Comparison of ENCODE assay signal across 18 cellular contexts in the genomic region with DNA sequence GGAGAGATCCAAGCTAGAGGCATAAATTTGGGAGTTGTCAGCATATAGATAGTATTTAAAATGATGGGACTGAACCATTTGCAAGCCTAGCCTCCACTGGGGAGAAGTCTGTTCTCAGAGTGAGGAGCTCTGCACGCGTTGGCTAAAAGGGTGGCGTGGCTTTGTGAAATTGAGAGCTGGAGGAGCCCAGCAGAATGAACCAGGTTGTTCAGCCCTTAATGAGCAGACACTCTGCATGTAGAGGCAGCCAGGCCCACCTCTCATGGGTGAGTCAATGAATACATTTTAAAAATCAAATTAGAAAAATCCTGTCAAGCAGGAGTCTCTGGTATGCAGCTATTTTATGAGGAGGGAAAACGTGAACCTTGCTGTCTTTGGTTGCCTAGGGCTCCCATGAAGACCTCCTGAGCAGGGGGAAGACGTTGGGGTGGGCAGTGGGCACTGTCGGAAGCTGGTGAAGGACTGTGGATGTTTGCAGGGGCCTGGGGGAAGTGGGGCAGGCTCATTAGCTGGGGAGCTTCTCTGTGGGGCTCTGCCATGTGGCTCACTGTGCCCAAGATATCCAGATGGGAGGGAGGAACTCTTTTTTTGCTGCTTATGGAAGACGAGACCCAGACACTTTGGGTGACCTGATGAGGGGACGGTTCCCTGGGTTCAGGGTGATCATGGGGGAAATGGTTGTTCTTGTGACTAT. TPM values are rescaled to one million over a fixed set of nuclear protein-coding genes. Genes with fewer than 3 reads are reported as not detected.
DNase-seq lines count a peak whose midpoint lies in the region; ATAC-seq and TF ChIP-seq lines count a peak whose summit lies in the region.
"Had no signal": no experiment of that assay in that cellular context is flagged by ENCODE, and none has a peak within 500 bp of the region (broad histone marks: within the 10 kb centered on the region; RNA-seq: fewer than 3 reads in every experiment).

No MANE protein-coding gene starts in this region.

- no peak overlapping the region for H3K9ac ChIP-seq in neural progenitor cell
- no peak overlapping the region for H3K9ac ChIP-seq in SK-N-SH

- TF ChIP-seq RAD21 in SK-N-SH (IDR thresholded peaks at IDR 0.05; ENCODE audit: low read length), result no peak

- no peak for ATAC-seq in activated CD4-positive, alpha-beta T cell treated with anti-CD3 and anti-CD28 coated beads for 36 hours
- ATAC-seq in right lobe of liver, result no peak
- ATAC-seq: body of pancreas had no signal

- peaks cover 11% of the 10 kb centered on the region for H3K36me3 Mint-ChIP-seq in activated CD4-positive, alpha-beta T cell treated with anti-CD3 and anti-CD28 coated beads for 36 hours (ENCODE audit: low read depth)
- peaks cover 6% of the 10 kb centered on the region for H3K36me3 Mint-ChIP-seq in neural progenitor cell

- 87 to 90% methylated on average over 8 of the region's 8 CpGs for WGBS in tibial nerve, 2 donors
- 83% methylated on average over 8 of the region's 8 CpGs for WGBS in SK-N-SH (ENCODE audit: low lambda C conversion rate)
- 83% methylated on average over 7 of the region's 8 CpGs for WGBS in right lobe of liver (ENCODE audit: insufficient coverage, low coverage, low lambda C conversion rate, missing lambda C conversion rate)

- H3K9me2 ChIP-seq in SK-N-SH, result no peaks in the 10 kb centered on the region

- H3K27ac ChIP-seq in neural progenitor cell (no peak overlapping the region), tibial nerve (peak overlapping the region; percentile 50 to 84 (median 68)), SK-N-SH (ENCODE audit: low read depth in 2 of 2, low read length in 1 of 2) (no peak overlapping the region), right lobe of liver (no peak overlapping the region)
- H3K27ac ChIP-seq: body of pancreas, C4-2B, neutrophil had no signal

- H3K27me3 ChIP-seq in neural progenitor cell (no peaks in the 10 kb centered on the region), tibial nerve (no peaks in the 10 kb centered on the region), SK-N-SH (ENCODE audit: insufficient read depth) (no peaks in the 10 kb centered on the region), right lobe of liver (no peaks in the 10 kb centered on the region)
- H3K27me3 ChIP-seq: body of pancreas, neutrophil, stomach had no signal

- H3K4me2 ChIP-seq in neural progenitor cell (no peak overlapping the region), SK-N-SH (no peak overlapping the region)
- H3K4me2 ChIP-seq: GM23338 had no signal

- DNase-seq in activated CD4-positive, alpha-beta T cell treated with anti-CD3 and anti-CD28 coated beads for 36 hours, result no peak
- DNase-seq in activated CD4-positive, alpha-beta T cell treated with anti-CD3 and anti-CD28 coated beads for 1 hour, result no peak
- DNase-seq in astrocyte of the hippocampus (ENCODE audit: low read depth, low spot score) (peak; percentile 39), neural progenitor cell (ENCODE audit: low spot score) (no peak), tibial nerve (ENCODE audit: low spot score in 2 of 2) (no peak), SKM-1 treated with dmso at 0.1 percent for 144 hours (lab: John Stamatoyannopoulos, UW; ENCODE audit: unreplicated experiment) (no peak), SK-N-SH (no peak), right lobe of liver (no peak)
- DNase-seq: activated CD4-positive, CD25-positive, alpha-beta regulatory T cell treated with anti-CD3 and anti-CD28 coated beads, Interleukin-2, amount 50 U/mL, for 72 hours; activated naive CD4-positive, alpha-beta T cell; body of pancreas; dermis blood vessel endothelial cell; NCI-H1436; NCI-H774; stomach had no signal

- peaks cover 6% of the 10 kb centered on the region for H4K20me1 ChIP-seq in neural progenitor cell (ENCODE audit: low read depth)
- H4K20me1 ChIP-seq in SK-N-SH (ENCODE audit: insufficient read depth), result no peaks in the 10 kb centered on the region

- H3F3A ChIP-seq in neural progenitor cell (ENCODE audit: low read depth) (peaks cover 8% of the 10 kb centered on the region), SK-N-SH (replicated peaks; ENCODE audit: insufficient read depth) (no peaks in the 10 kb centered on the region)

- no peak overlapping the region for H2AFZ ChIP-seq in neural progenitor cell (replicated peaks)
- H2AFZ ChIP-seq in SK-N-SH (ENCODE audit: low read depth), result no peak overlapping the region
- H2AFZ ChIP-seq: GM23338 had no signal

- CTCF ChIA-PET in activated CD4-positive, alpha-beta T cell treated with anti-CD3 and anti-CD28 coated beads for 36 hours (lab: Charles Lee), result interaction anchor here (0.5 to 14.7 kb wide), 10 partner anchors 10 to 253 kb away, joined by 3 to 172 read pairs (median 4); a partner anchor contains a TSS
- CTCF ChIA-PET in SK-N-SH (lab: Yijun Ruan, JAX), result interaction anchor here (1.3 to 6.8 kb wide), 6 partner anchors 9 to 185 kb away, joined by 3 to 75 read pairs (median 9); a partner anchor contains a TSS

- no peak overlapping the region for H3K4me3 ChIP-seq in neural progenitor cell
- no peak overlapping the region for H3K4me3 ChIP-seq in tibial nerve
- H3K4me3 ChIP-seq in SK-N-SH (ENCODE audit: low read depth in 2 of 2, low read length in 1 of 2), result no peak overlapping the region
- H3K4me3 ChIP-seq in right lobe of liver, result no peak overlapping the region
- H3K4me3 ChIP-seq: body of pancreas, GM23338, stomach had no signal

- POLR2A ChIA-PET in activated CD4-positive, alpha-beta T cell treated with anti-CD3 and anti-CD28 coated beads for 36 hours (lab: Charles Lee), result interaction anchor here (0.6 to 1.5 kb wide), 3 partner anchors 9 to 52 kb away, joined by 3 to 9 read pairs (median 4); no protein-coding TSS in a partner anchor
- POLR2A ChIA-PET in SK-N-SH (lab: Yijun Ruan, JAX), result no interaction called here

- TF ChIP-seq POLR2A in tibial nerve (IDR thresholded peaks at IDR 0.05) (no peak), right lobe of liver (IDR thresholded peaks at IDR 0.05) (no peak)

- no peaks in the 10 kb centered on the region for H3K9me3 ChIP-seq in neural progenitor cell (ENCODE audit: low read depth)
- H3K9me3 ChIP-seq in tibial nerve, result no peaks in the 10 kb centered on the region
- no peaks in the 10 kb centered on the region for H3K9me3 ChIP-seq in SK-N-SH
- H3K9me3 ChIP-seq in right lobe of liver, result no peaks in the 10 kb centered on the region
- H3K9me3 ChIP-seq: body of pancreas, neutrophil, stomach had no signal

- peaks cover 9% of the 10 kb centered on the region for H3K4me1 ChIP-seq in neural progenitor cell
- peaks cover 0 to 41% (median 30%) of the 10 kb centered on the region in 4 donors for H3K4me1 ChIP-seq in tibial nerve
- peaks cover 7 to 20% of the 10 kb centered on the region in 2 experiments; a peak in 1 of 4 replicates for H3K4me1 ChIP-seq in SK-N-SH (ENCODE audit: control insufficient read depth in 1 of 2, insufficient read depth in 2 of 2, low read depth in 1 of 2, low read length in 1 of 2)
- no peaks in the 10 kb centered on the region for H3K4me1 ChIP-seq in right lobe of liver

- no peaks in the 10 kb centered on the region for H3K9me3 Mint-ChIP-seq in activated CD4-positive, alpha-beta T cell treated with anti-CD3 and anti-CD28 coated beads for 36 hours (ENCODE audit: low read depth)
- no peaks in the 10 kb centered on the region for H3K9me3 Mint-ChIP-seq in neural progenitor cell
- H3K9me3 Mint-ChIP-seq: GM23338 had no signal

- no peak for TF ChIP-seq EP300 in tibial nerve (IDR thresholded peaks at IDR 0.05)
- no peak for TF ChIP-seq EP300 in SK-N-SH (IDR thresholded peaks at IDR 0.05; ENCODE audit: borderline replicate concordance in 1 of 2, low read depth in 1 of 2, low read length in 1 of 2)

- H3K79me2 ChIP-seq in neural progenitor cell (ENCODE audit: low read depth), result no peaks in the 10 kb centered on the region
- H3K79me2 ChIP-seq in SK-N-SH (ENCODE audit: insufficient read depth), result no peaks in the 10 kb centered on the region

- H3K36me3 ChIP-seq in neural progenitor cell (no peaks in the 10 kb centered on the region), tibial nerve (peaks cover 0 to 5% (median 0%) of the 10 kb centered on the region in 3 donors), SK-N-SH (replicated peaks in 1 of 2; ENCODE audit: control insufficient read depth in 1 of 2, insufficient read depth in 2 of 2, low read length in 1 of 2) (no peaks in the 10 kb centered on the region), right lobe of liver (no peaks in the 10 kb centered on the region)
- H3K36me3 ChIP-seq: neutrophil had no signal

- TF ChIP-seq CTCF in neural progenitor cell (IDR thresholded peaks at IDR 0.05) (no peak), tibial nerve (IDR thresholded peaks at IDR 0.05) (no peak), SK-N-SH (IDR thresholded peaks at IDR 0.05) (no peak), right lobe of liver (IDR thresholded peaks at IDR 0.05) (no peak)

- peaks cover 5% of the 10 kb centered on the region for H3K4me1 Mint-ChIP-seq in activated CD4-positive, alpha-beta T cell treated with anti-CD3 and anti-CD28 coated beads for 36 hours
- H3K4me1 Mint-ChIP-seq in neural progenitor cell, result peaks cover 40% of the 10 kb centered on the region

- intact Hi-C loops in activated CD4-positive, alpha-beta T cell treated with anti-CD3 and anti-CD28 coated beads for 36 hours (cut with DNase I, micrococcal nuclease), result loop anchor here (1.0 to 2.0 kb wide), 2 partner anchors 8 to 18 kb away; no protein-coding TSS in a partner anchor
- intact Hi-C loops in right lobe of liver (cut with DNase I), result no loop called here

- peaks cover 2% of the 10 kb centered on the region for H3K27me3 Mint-ChIP-seq in activated CD4-positive, alpha-beta T cell treated with anti-CD3 and anti-CD28 coated beads for 36 hours
- H3K27me3 Mint-ChIP-seq in neural progenitor cell (ENCODE audit: insufficient read depth, low read depth), result peaks cover 5% of the 10 kb centered on the region

- H3K4me3 Mint-ChIP-seq in activated CD4-positive, alpha-beta T cell treated with anti-CD3 and anti-CD28 coated beads for 36 hours, result no peak overlapping the region
- no peak overlapping the region for H3K4me3 Mint-ChIP-seq in neural progenitor cell
- H3K4me3 Mint-ChIP-seq: GM23338 had no signal

- peak overlapping the region; percentile 48 for H3K27ac Mint-ChIP-seq in activated CD4-positive, alpha-beta T cell treated with anti-CD3 and anti-CD28 coated beads for 36 hours
- H3K27ac Mint-ChIP-seq in neural progenitor cell, result peak overlapping the region; percentile 65
- H3K27ac Mint-ChIP-seq: GM23338 had no signal

RNA-seq across cellular contexts. Expression of a gene that starts 18.8 kb away (rescaled TPM):
- 10 to 100 TPM; 10.5 to 11.0 TPM for total RNA-seq in activated CD4-positive, alpha-beta T cell treated with anti-CD3 and anti-CD28 coated beads for 36 hours
- 7.1 and 12.1 TPM in 2 replicates for total RNA-seq in neural progenitor cell (ENCODE audit: low replicate concordance)
- total RNA-seq in tibial nerve, result 1 to 10 TPM; 2.4 to 4.8 (median 2.7) TPM
- 5.3 and 6.0 TPM in 2 replicates for polyA plus RNA-seq in SK-N-SH (2012; rRNA removed)
- 3.0 and 4.9 TPM in 2 replicates for polyA plus RNA-seq in SK-N-SH (2012; cell fraction: cytosol; rRNA removed)
- polyA plus RNA-seq in SK-N-SH (2012; cell fraction: nucleus; rRNA removed), result 5.9 and 6.8 TPM in 2 replicates
- 1 to 10 TPM in 1 of 6 experiments, under 1 TPM in 5; 0.14 to 5.9 (median 0.30) TPM for total RNA-seq in right lobe of liver

RNA-seq across cellular contexts. Expression of a gene that starts 35.1 kb away (rescaled TPM):
- 10 to 100 TPM in 1 of 2 experiments, 1 to 10 TPM in 1; 9.4 to 12.3 TPM for total RNA-seq in activated CD4-positive, alpha-beta T cell treated with anti-CD3 and anti-CD28 coated beads for 36 hours
- total RNA-seq in neural progenitor cell (ENCODE audit: low replicate concordance), result 12.1 and 13.0 TPM in 2 replicates
- 10 to 100 TPM; 10.5 to 15.5 (median 14.1) TPM for total RNA-seq in tibial nerve
- polyA plus RNA-seq in SK-N-SH (2012; rRNA removed), result 4.4 and 6.4 TPM in 2 replicates
- polyA plus RNA-seq in SK-N-SH (2012; cell fraction: cytosol; rRNA removed), result 6.1 TPM in 2 replicates
- 3.4 and 4.5 TPM in 2 replicates for polyA plus RNA-seq in SK-N-SH (2012; cell fraction: nucleus; rRNA removed)
- 1 to 10 TPM; 2.5 to 2.9 (median 2.6) TPM for total RNA-seq in right lobe of liver

Comparison
In these comparisons a context has a peak if more than half of its experiments do, and no peak if none do; other contexts are left out.
1. H3K27ac ChIP-seq: peak in tibial nerve (4 of 4); none in neural progenitor cell (single experiment), SK-N-SH (0 of 2) and right lobe of liver (0 of 3).
2. intact Hi-C loops: an anchor here in activated CD4-positive, alpha-beta T cell treated with anti-CD3 and anti-CD28 coated beads for 36 hours (1.0 to 2.0 kb wide); none called in right lobe of liver.